8 cellular contexts compared by ENCODE assay signal in genomic region chr5:140107312-140108092, GRCh38. TPM values are rescaled to one million over a fixed set of nuclear protein-coding genes. Genes with fewer than 3 reads are reported as not detected.
DNase-seq lines count a peak whose midpoint lies in the region; ATAC-seq and TF ChIP-seq lines count a peak whose summit lies in the region.

No MANE protein-coding gene starts in this region.

- H3K27ac ChIP-seq in colonic mucosa: peak overlapping the region; percentile 96

- H3K9ac ChIP-seq in colonic mucosa (ENCODE audit: low read depth in 2 of 2, low read length in 2 of 2): peak overlapping the region; percentile 92 to 94

- peaks cover 32% of the 10 kb centered on the region for H3K27me3 ChIP-seq in BE2C
- no peaks in the 10 kb centered on the region for H3K27me3 ChIP-seq in colonic mucosa

- intact Hi-C loops in colonic mucosa (cut with DNase I): loop anchor here (5.0 kb wide), 1 partner anchor 35 kb away; no protein-coding TSS in a partner anchor

- ATAC-seq in GM19043 (IDR thresholded peaks at IDR 0.05; ENCODE audit: low read depth, unreplicated experiment) (peak; percentile 87), HG03354 (IDR thresholded peaks at IDR 0.05; ENCODE audit: poor library complexity, severe bottlenecking, unreplicated experiment) (peak; percentile 93), left lobe of liver (peak; percentile 90)

- peak; percentile 12; the same call in 1 of the 2 replicates for TF ChIP-seq CTCF in BE2C (IDR thresholded peaks at IDR 0.05; ENCODE audit: low read depth, low read length)
- no peak for TF ChIP-seq CTCF in colonic mucosa (IDR thresholded peaks at IDR 0.05)

- H3K4me3 ChIP-seq in BE2C (ENCODE audit: low read depth, low read length) (peak overlapping the region; percentile 78), colonic mucosa (peak overlapping the region; percentile 59)

- DNase-seq in BE2C (peak; percentile 95), NCI-H510A treated with DMSO at 0.1 percent for 48 hours (lab: John Stamatoyannopoulos, UW) (peak; percentile 82), colonic mucosa (peak; percentile 93), left lobe of liver (ENCODE audit: low spot score) (peak; percentile 96)
- DNase-seq in activated CD4-positive, alpha-beta T cell treated with anti-CD3 and anti-CD28 coated beads for 48 hours: peak; percentile 95
- DNase-seq in stimulated activated CD4-positive, alpha-beta T cell treated with anti-CD3 and anti-CD28 coated beads, Interleukin-2, amount 100 ng/mL, for 24 hours: peak; percentile 91 to 92

- H3K4me1 ChIP-seq in BE2C (no peaks in the 10 kb centered on the region), colonic mucosa (no peaks in the 10 kb centered on the region)

- H3K9me3 ChIP-seq in BE2C: no peaks in the 10 kb centered on the region
- H3K9me3 ChIP-seq in colonic mucosa: no peaks in the 10 kb centered on the region

- no peaks in the 10 kb centered on the region for H3K36me3 ChIP-seq in BE2C
- H3K36me3 ChIP-seq in colonic mucosa: no peaks in the 10 kb centered on the region

RNA-seq across cellular contexts. Expression of gene PURA, which starts 6.4 kb away (rescaled TPM):
- 36.3 TPM for polyA plus RNA-seq in BE2C (2012; ENCODE audit: insufficient read depth, insufficient read length, low read depth)
- total RNA-seq in colonic mucosa (10 to 100 TPM; 20.5 to 21.6 TPM), left lobe of liver (12.7 TPM)

RNA-seq across cellular contexts. Expression of gene IGIP, which starts 18.2 kb away (rescaled TPM):
- 4.0 TPM for polyA plus RNA-seq in BE2C (2012; ENCODE audit: insufficient read depth, insufficient read length, low read depth)
- 1 to 10 TPM; 7.8 to 9.5 TPM for total RNA-seq in colonic mucosa
- 7.0 TPM for total RNA-seq in left lobe of liver

Comparison
In these comparisons a context has a peak if more than half of its experiments do, and no peak if none do; other contexts are left out.
1. Peak in every context shown above with its lines: DNase-seq, ATAC-seq, H3K4me3 ChIP-seq and H3K27ac ChIP-seq.